In genomic region chr9:136549010-136549980, GRCh38 we compare ENCODE assay signal across 1 cellular context.
TF ChIP-seq lines count a peak whose summit lies in the region.

No MANE protein-coding gene starts in this region.

TF ChIP-seq in K562, 482 proteins besides CTCF, POLR2A, EP300 and RAD21:
- TF ChIP-seq FOXJ2 (tag; IDR thresholded peaks at IDR 0.05) (no peak), HMGN3 (IDR thresholded peaks at IDR 0.05; ENCODE audit: borderline replicate concordance, extremely low read depth, insufficient read length, low read depth, low read length) (peak; percentile 18)
